In the genomic region with DNA sequence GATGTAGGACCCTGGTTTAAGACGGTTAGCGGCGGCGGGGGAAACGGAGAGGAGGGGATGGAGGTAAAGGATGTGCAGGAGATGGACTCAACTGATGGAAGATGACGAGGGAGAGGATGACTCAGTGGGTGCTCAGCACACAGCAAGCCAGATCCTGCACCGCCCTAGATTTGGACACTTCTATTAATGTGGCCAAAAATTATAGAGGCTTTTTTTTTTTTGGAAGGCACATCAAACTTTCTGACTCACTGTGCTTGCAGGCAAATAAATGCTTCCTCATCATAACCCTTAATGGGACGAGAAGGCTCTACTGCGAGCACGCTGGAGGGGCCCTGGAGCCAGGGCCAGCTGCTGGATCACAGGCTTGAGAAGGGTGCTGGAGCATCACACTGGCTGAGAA, we compare ENCODE assay signal across 12 cellular contexts. TPM values are rescaled to one million over a fixed set of nuclear protein-coding genes. Genes with fewer than 3 reads are reported as not detected.
DNase-seq lines count a peak whose midpoint lies in the region; ATAC-seq, FAIRE-seq and TF ChIP-seq lines count a peak whose summit lies in the region.
"Had no signal": no experiment of that assay in that cellular context is flagged by ENCODE, and none has a peak within 500 bp of the region (broad histone marks: within the 10 kb centered on the region; RNA-seq: fewer than 3 reads in every experiment).

No MANE protein-coding gene starts in this region.

- ATAC-seq in gastroesophageal sphincter (peak; percentile 93), GM18517 (IDR thresholded peaks at IDR 0.05; ENCODE audit: unreplicated experiment) (no peak)
- ATAC-seq in stimulated activated memory B cell treated with anti-CD40 and anti-IgM and Interleukin-4, amounts not matched to agents 10 μg/mL and 1 μg/mL and 100 μg/mL, for 72 hours: no peak

- H3K27ac ChIP-seq in gastroesophageal sphincter: no peak overlapping the region
- H3K27ac ChIP-seq: parathyroid adenoma had no signal

- no peaks in the 10 kb centered on the region for H3K9me3 ChIP-seq in gastroesophageal sphincter

- 56 to 66% methylated on average over 9 to 10 of the region's 10 CpGs for WGBS in gastroesophageal sphincter (ENCODE audit: low coverage in 1 of 2), 2 donors

- H3K27me3 ChIP-seq in gastroesophageal sphincter: no peaks in the 10 kb centered on the region

- no peak overlapping the region for H3K27ac Mint-ChIP-seq in stimulated activated memory B cell treated with anti-CD40 and anti-IgM and Interleukin-4, amounts not matched to agents 10 μg/mL and 1 μg/mL and 100 μg/mL, for 72 hours

- no peaks in the 10 kb centered on the region for H3K9me3 Mint-ChIP-seq in stimulated activated memory B cell treated with anti-CD40 and anti-IgM and Interleukin-4, amounts not matched to agents 10 μg/mL and 1 μg/mL and 100 μg/mL, for 72 hours

- H3K36me3 Mint-ChIP-seq in stimulated activated memory B cell treated with anti-CD40 and anti-IgM and Interleukin-4, amounts not matched to agents 10 μg/mL and 1 μg/mL and 100 μg/mL, for 72 hours: no peaks in the 10 kb centered on the region

- peak; percentile 65 for DNase-seq in HFF-Myc (ENCODE audit: extremely low read depth, low read depth)
- DNase-seq in amniotic stem cell (lab: John Stamatoyannopoulos, UW): peak; percentile 59
- DNase-seq in urothelium cell line (ENCODE audit: low spot score): peak; percentile 70
- no peak for DNase-seq in DMS 273 treated with DMSO at 0.1 percent for 48 hours (lab: John Stamatoyannopoulos, UW)
- no peak for DNase-seq in activated naive CD4-positive, alpha-beta T cell (lab: John Stamatoyannopoulos, UW)
- DNase-seq: NCI-H82, T-helper 2 cell had no signal

- no peak for TF ChIP-seq POLR2A in gastroesophageal sphincter (IDR thresholded peaks at IDR 0.05)

- H3K4me3 ChIP-seq in HFF-Myc (replicated peaks; ENCODE audit: low read depth, low read length): no peak overlapping the region
- no peak overlapping the region for H3K4me3 ChIP-seq in gastroesophageal sphincter

- peaks cover 44% of the 10 kb centered on the region for H3K27me3 Mint-ChIP-seq in stimulated activated memory B cell treated with anti-CD40 and anti-IgM and Interleukin-4, amounts not matched to agents 10 μg/mL and 1 μg/mL and 100 μg/mL, for 72 hours

- no peak overlapping the region for H3K4me3 Mint-ChIP-seq in stimulated activated memory B cell treated with anti-CD40 and anti-IgM and Interleukin-4, amounts not matched to agents 10 μg/mL and 1 μg/mL and 100 μg/mL, for 72 hours

- no peaks in the 10 kb centered on the region for H3K4me1 Mint-ChIP-seq in stimulated activated memory B cell treated with anti-CD40 and anti-IgM and Interleukin-4, amounts not matched to agents 10 μg/mL and 1 μg/mL and 100 μg/mL, for 72 hours

- FAIRE-seq in urothelium cell line (lab: Jason Lieb, UNC): no peak

- TF ChIP-seq CTCF in HFF-Myc (IDR thresholded peaks at IDR 0.05; ENCODE audit: low read depth, low read length, missing control alignments) (no peak), gastroesophageal sphincter (IDR thresholded peaks at IDR 0.05) (no peak)

- H3K4me1 ChIP-seq in gastroesophageal sphincter: no peaks in the 10 kb centered on the region
- H3K4me1 ChIP-seq: parathyroid adenoma had no signal

- no peak for TF ChIP-seq EP300 in gastroesophageal sphincter (IDR thresholded peaks at IDR 0.05)

- H3K36me3 ChIP-seq in gastroesophageal sphincter: no peaks in the 10 kb centered on the region

RNA-seq across cellular contexts. Expression of a gene that starts 36.0 kb away (rescaled TPM):
- under 1 TPM in 3 of 4 donors, not detected in 1; 0.58 to 0.81 (median 0.72) TPM for total RNA-seq in gastroesophageal sphincter
- total RNA-seq: kidney epithelial cell had no signal

RNA-seq across cellular contexts. Expression of a gene that starts 40.8 kb away (rescaled TPM):
- total RNA-seq in gastroesophageal sphincter: 10 to 100 TPM; 29.9 to 35.6 (median 34.0) TPM

RNA-seq across cellular contexts. Expression of a gene that starts 52.7 kb away (rescaled TPM):
- 10 to 100 TPM; 19.6 to 40.3 (median 36.5) TPM for total RNA-seq in gastroesophageal sphincter

Comparison
In these comparisons a context has a peak if more than half of its experiments do, and no peak if none do; other contexts are left out.
1. DNase-seq: peak in HFF-Myc (single experiment), amniotic stem cell (single experiment) and urothelium cell line (single experiment); none in DMS 273 treated with DMSO at 0.1 percent for 48 hours (single experiment) and activated naive CD4-positive, alpha-beta T cell (0 of 4).